Comparison of ENCODE assay signal across 8 cellular contexts in the genomic region with DNA sequence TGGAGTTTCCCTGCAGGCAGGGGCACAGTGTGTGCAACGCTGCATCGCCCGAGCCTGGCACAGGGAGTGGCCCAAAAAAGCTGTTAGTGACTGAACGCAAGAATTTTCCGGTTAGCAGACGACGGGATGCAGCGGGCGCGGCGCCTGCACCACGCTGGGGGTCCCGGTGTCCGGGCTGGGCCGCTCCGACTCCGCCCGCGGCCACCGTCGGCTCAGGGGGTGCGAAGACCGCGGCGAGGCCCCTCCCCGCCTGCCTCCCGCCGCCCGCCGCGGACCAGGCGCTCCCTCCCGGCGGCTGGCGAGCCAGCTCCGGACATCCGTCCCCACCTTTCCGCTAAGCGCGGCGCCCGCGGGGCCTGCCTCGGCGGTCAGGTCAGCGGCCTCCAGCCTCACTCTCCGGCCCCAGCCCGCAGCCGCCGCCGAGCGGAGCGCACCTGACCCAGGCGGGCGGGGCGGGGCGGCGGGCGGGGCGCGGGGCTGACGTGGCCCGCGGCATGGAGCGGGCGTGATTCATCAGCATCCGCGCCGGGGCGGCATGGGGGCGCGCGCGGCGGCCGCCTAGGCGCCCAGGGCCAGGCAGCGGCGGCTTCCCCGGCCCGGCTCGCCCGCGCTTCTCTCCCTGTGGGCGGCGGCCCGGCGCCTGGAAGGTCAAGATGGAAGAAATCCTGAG. TPM values are rescaled to one million over a fixed set of nuclear protein-coding genes. Genes with fewer than 3 reads are reported as not detected.
A peak's percentile ranks its signal among the peaks of the same experiment; 100 is the strongest.
DNase-seq lines count a peak whose midpoint lies in the region; ATAC-seq and TF ChIP-seq lines count a peak whose summit lies in the region.

Gene ARFGEF3 (plus strand): TSS at position 506 of the 670 bp plus-strand sequence. CDS start 148 bp downstream, at position 654.

- TF ChIP-seq CTCF in heart left ventricle (IDR thresholded peaks at IDR 0.05) = no peak
- TF ChIP-seq CTCF in parathyroid adenoma (IDR thresholded peaks at IDR 0.05) = no peak
- TF ChIP-seq CTCF in upper lobe of left lung (IDR thresholded peaks at IDR 0.05) = peak in 1 of 6 experiments; percentile 10

- peaks cover 60% of the 10 kb centered on the region for H3K27me3 ChIP-seq in SJSA1 (replicated peaks)
- peaks cover 0 to 46% (median 0%) of the 10 kb centered on the region in 9 donors for H3K27me3 ChIP-seq in heart left ventricle
- no peaks in the 10 kb centered on the region for H3K27me3 ChIP-seq in parathyroid adenoma (ENCODE audit: control insufficient read depth, insufficient read depth, low read length)
- peaks cover 0 to 12% (median 1%) of the 10 kb centered on the region in 4 donors for H3K27me3 ChIP-seq in upper lobe of left lung

- peak within 1 kb of the TSS; percentile 11 for H3K27ac Mint-ChIP-seq in activated naive CD8-positive, alpha-beta T cell

- no peak within 1 kb of the TSS for H3K9ac ChIP-seq in parathyroid adenoma

- H2AFZ ChIP-seq in parathyroid adenoma = peak within 1 kb of the TSS; percentile 89

- peak; percentile 26 to 68 for DNase-seq in NCI-H524 (lab: John Stamatoyannopoulos, UW)
- DNase-seq in NCI-H524 treated with DMSO at 0.1 percent for 48 hours (lab: John Stamatoyannopoulos, UW) = no peak
- DNase-seq in SJSA1 (ENCODE audit: low read depth in 1 of 2, low spot score in 2 of 2) = no peak
- DNase-seq in heart left ventricle = peak; percentile 44 to 72 (median 63)
- DNase-seq in upper lobe of left lung = peak; percentile 62 to 95

- peak; percentile 49 for ATAC-seq in HG03139 (IDR thresholded peaks at IDR 0.05; ENCODE audit: unreplicated experiment)
- ATAC-seq in heart left ventricle = peak; percentile 46 to 94 (median 89)
- peak; percentile 72 to 86 for ATAC-seq in upper lobe of left lung (ENCODE audit: low FRiP score in 2 of 2)

- TF ChIP-seq POLR2A in heart left ventricle (IDR thresholded peaks at IDR 0.05) = no peak
- peak in 1 of 4 donors; percentile 75 for TF ChIP-seq POLR2A in upper lobe of left lung (IDR thresholded peaks at IDR 0.05)

- peaks cover 50% of the 10 kb centered on the region for H3K27me3 Mint-ChIP-seq in activated naive CD8-positive, alpha-beta T cell

- H3K4me1 ChIP-seq in SJSA1 (replicated peaks) (peaks cover 12% of the 10 kb centered on the region), heart left ventricle (peaks cover 0 to 22% (median 13%) of the 10 kb centered on the region in 12 donors), parathyroid adenoma (peaks cover 3% of the 10 kb centered on the region), upper lobe of left lung (peaks cover 14 to 30% (median 16%) of the 10 kb centered on the region in 4 donors)

- H3K36me3 Mint-ChIP-seq in activated naive CD8-positive, alpha-beta T cell = no peaks in the 10 kb centered on the region

- WGBS in heart left ventricle, 4 donors = 1% methylated on average over 28 to 88 of the region's 88 CpGs; no CpG with 5 or more reads in 1 of the 4 donors
- WGBS in upper lobe of left lung, 2 donors = 0 to 2% methylated on average over 9 to 34 of the region's 88 CpGs

- H3K27ac ChIP-seq in SJSA1 (no peak within 1 kb of the TSS), heart left ventricle (peak within 1 kb of the TSS in 7 of 12 donors; percentile 17 to 69 (median 36)), parathyroid adenoma (peak within 1 kb of the TSS; percentile 81), upper lobe of left lung (peak within 1 kb of the TSS; percentile 80 to 86 (median 86))

- peaks cover 27% of the 10 kb centered on the region for H3K79me2 ChIP-seq in parathyroid adenoma

- intact Hi-C loops in heart left ventricle (cut with DNase I) = no loop called here

- H3K4me3 Mint-ChIP-seq in activated naive CD8-positive, alpha-beta T cell = peak within 1 kb of the TSS; percentile 84

- H3K9me3 Mint-ChIP-seq in activated naive CD8-positive, alpha-beta T cell (ENCODE audit: low read depth) = no peaks in the 10 kb centered on the region

- H3K9me3 ChIP-seq in SJSA1 (replicated peaks) = 0 out of 2 replicates have a peak, but pooled peaks cover 2% of the 10 kb centered on the region
- no peaks in the 10 kb centered on the region for H3K9me3 ChIP-seq in heart left ventricle
- H3K9me3 ChIP-seq in parathyroid adenoma (ENCODE audit: control insufficient read depth, low read length) = no peaks in the 10 kb centered on the region
- H3K9me3 ChIP-seq in upper lobe of left lung = no peaks in the 10 kb centered on the region

- H3K4me2 ChIP-seq in parathyroid adenoma (ENCODE audit: low read length) = peak within 1 kb of the TSS; percentile 97

- H3K4me3 ChIP-seq in SJSA1 = peak within 1 kb of the TSS; percentile 40
- peak within 1 kb of the TSS; percentile 44 to 83 (median 70) for H3K4me3 ChIP-seq in heart left ventricle
- H3K4me3 ChIP-seq in parathyroid adenoma (ENCODE audit: low read depth, low read length) = peak within 1 kb of the TSS; percentile 82
- peak within 1 kb of the TSS; percentile 37 to 78 (median 70) for H3K4me3 ChIP-seq in upper lobe of left lung

- H3K36me3 ChIP-seq in SJSA1 (no peaks in the 10 kb centered on the region), heart left ventricle (no peaks in the 10 kb centered on the region), parathyroid adenoma (ENCODE audit: control insufficient read depth, insufficient read depth, low read length) (no peaks in the 10 kb centered on the region), upper lobe of left lung (no peaks in the 10 kb centered on the region)

- H3K4me1 Mint-ChIP-seq in activated naive CD8-positive, alpha-beta T cell (ENCODE audit: low read depth) = peaks cover 10% of the 10 kb centered on the region

- no peak for TF ChIP-seq EP300 in upper lobe of left lung (IDR thresholded peaks at IDR 0.05)

RNA-seq across cellular contexts. Expression of gene ARFGEF3, which starts in this region (rescaled TPM):
- not detected in 2 replicates for total RNA-seq in SJSA1 (2014; rRNA removed; shearing (Covaris generic))
- total RNA-seq in heart left ventricle (10 to 100 TPM in 1 of 9 donors, 1 to 10 TPM in 8; 1.0 to 11.9 (median 2.8) TPM), upper lobe of left lung (10 to 100 TPM; 19.8 to 53.6 (median 30.5) TPM)
- under 1 TPM; 0.58 to 0.65 TPM for polyA plus RNA-seq in heart left ventricle

Comparison
In these comparisons a context has a peak if more than half of its experiments do, and no peak if none do; other contexts are left out.
1. DNase-seq: peak in NCI-H524 (2 of 2), heart left ventricle (5 of 5) and upper lobe of left lung (2 of 2); none in NCI-H524 treated with DMSO at 0.1 percent for 48 hours (single experiment) and SJSA1 (0 of 2).
2. Peak in every context shown above with its lines, with median percentiles within 50 percentile points of each other: ATAC-seq and H3K4me3 ChIP-seq.